Comparison of ENCODE assay signal across 11 cellular contexts in genomic region chr7:108335264-108335918, GRCh38.
DNase-seq lines count a peak whose midpoint lies in the region; ATAC-seq, FAIRE-seq and TF ChIP-seq lines count a peak whose summit lies in the region.
"Had no signal": no experiment of that assay in that cellular context is flagged by ENCODE, and none has a peak within 500 bp of the region (broad histone marks: within the 10 kb centered on the region; RNA-seq: fewer than 3 reads in every experiment).

No MANE protein-coding gene starts in this region.

- H3K36me3 ChIP-seq in SJCRH30 (no peaks in the 10 kb centered on the region), lower lobe of right lung (no peaks in the 10 kb centered on the region)
- H3K36me3 ChIP-seq: thoracic aorta had no signal

- H3K4me1 ChIP-seq in SJCRH30 (peaks cover 9% of the 10 kb centered on the region), lower lobe of right lung (no peaks in the 10 kb centered on the region)

- H3K27me3 ChIP-seq in SJCRH30 = no peaks in the 10 kb centered on the region
- no peaks in the 10 kb centered on the region for H3K27me3 ChIP-seq in lower lobe of right lung (ENCODE audit: low read depth)

- no peak for FAIRE-seq in GM19239 (lab: Jason Lieb, UNC)

- no peaks in the 10 kb centered on the region for H3K9me3 Mint-ChIP-seq in stimulated activated effector memory CD8-positive, alpha-beta T cell treated with anti-CD3 and anti-CD28 coated beads, Interleukin-12 subunit alpha, Interleukin-12 subunit beta, amount 100 ng/mL, for 72 hours

- no peaks in the 10 kb centered on the region for H3K36me3 Mint-ChIP-seq in stimulated activated effector memory CD8-positive, alpha-beta T cell treated with anti-CD3 and anti-CD28 coated beads, Interleukin-12 subunit alpha, Interleukin-12 subunit beta, amount 100 ng/mL, for 72 hours

- DNase-seq in DMS79 (lab: John Stamatoyannopoulos, UW) = peak; percentile 73
- DNase-seq in NCI-H1417 (lab: John Stamatoyannopoulos, UW) = peak; percentile 82 to 98 (median 96)
- peak; percentile 80 to 85 for DNase-seq in SJCRH30
- DNase-seq in lower lobe of right lung = peak; percentile 45
- DNase-seq in stimulated activated CD4-positive, alpha-beta T cell treated with anti-CD3 and anti-CD28 coated beads, Interleukin-12 subunit alpha, Interleukin-12 subunit beta, amount 100 ng/mL, for 4 hours = no peak
- no peak for DNase-seq in stimulated activated effector memory CD8-positive, alpha-beta T cell treated with anti-CD3 and anti-CD28 coated beads, Interleukin-12 subunit alpha, Interleukin-12 subunit beta, amount 100 ng/mL, for 72 hours (ENCODE audit: low spot score in 2 of 2)
- DNase-seq in GM19239 (ENCODE audit: insufficient read length, low spot score) = no peak
- DNase-seq: stimulated activated CD4-positive, alpha-beta T cell treated with anti-CD3 and anti-CD28 coated beads, Interleukin-4, amount 100 ng/mL, for 1 hour had no signal

- H3K4me3 Mint-ChIP-seq in stimulated activated effector memory CD8-positive, alpha-beta T cell treated with anti-CD3 and anti-CD28 coated beads, Interleukin-12 subunit alpha, Interleukin-12 subunit beta, amount 100 ng/mL, for 72 hours = no peak overlapping the region
- H3K4me3 Mint-ChIP-seq: neural crest cell had no signal

- no peaks in the 10 kb centered on the region for H3K4me1 Mint-ChIP-seq in stimulated activated effector memory CD8-positive, alpha-beta T cell treated with anti-CD3 and anti-CD28 coated beads, Interleukin-12 subunit alpha, Interleukin-12 subunit beta, amount 100 ng/mL, for 72 hours

- H3K4me3 ChIP-seq in SJCRH30 = no peak overlapping the region
- no peak overlapping the region for H3K4me3 ChIP-seq in lower lobe of right lung
- H3K4me3 ChIP-seq: thoracic aorta had no signal

- ATAC-seq in lower lobe of right lung = no peak
- ATAC-seq in GM21515 (IDR thresholded peaks at IDR 0.05; ENCODE audit: unreplicated experiment) = no peak
- ATAC-seq in stimulated activated effector memory CD8-positive, alpha-beta T cell treated with anti-CD3 and anti-CD28 coated beads, Interleukin-12 subunit alpha, Interleukin-12 subunit beta, amount 100 ng/mL, for 72 hours = no peak

- H3K27ac Mint-ChIP-seq in stimulated activated effector memory CD8-positive, alpha-beta T cell treated with anti-CD3 and anti-CD28 coated beads, Interleukin-12 subunit alpha, Interleukin-12 subunit beta, amount 100 ng/mL, for 72 hours = no peak overlapping the region

- no peak overlapping the region for H3K27ac ChIP-seq in SJCRH30
- H3K27ac ChIP-seq in lower lobe of right lung = no peak overlapping the region
- H3K27ac ChIP-seq: thoracic aorta had no signal

- H3K9me3 ChIP-seq in SJCRH30 (replicated peaks) = no peaks in the 10 kb centered on the region
- no peaks in the 10 kb centered on the region for H3K9me3 ChIP-seq in lower lobe of right lung
- H3K9me3 ChIP-seq: thoracic aorta had no signal

- TF ChIP-seq CTCF in lower lobe of right lung (IDR thresholded peaks at IDR 0.05) = no peak

- intact Hi-C loops in lower lobe of right lung (cut with DNase I) = no loop called here

Comparison
In these comparisons a context has a peak if more than half of its experiments do, and no peak if none do; other contexts are left out.
1. DNase-seq: peak in DMS79 (single experiment), NCI-H1417 (3 of 3), SJCRH30 (2 of 2) and lower lobe of right lung (single experiment); none in stimulated activated CD4-positive, alpha-beta T cell treated with anti-CD3 and anti-CD28 coated beads, Interleukin-12 subunit alpha, Interleukin-12 subunit beta, amount 100 ng/mL, for 4 hours (single experiment), stimulated activated effector memory CD8-positive, alpha-beta T cell treated with anti-CD3 and anti-CD28 coated beads, Interleukin-12 subunit alpha, Interleukin-12 subunit beta, amount 100 ng/mL, for 72 hours (0 of 2) and GM19239 (single experiment).